Comparison of ENCODE assay signal across 15 cellular contexts in genomic region chr2:10009271-10009810, GRCh38. TPM values are rescaled to one million over a fixed set of nuclear protein-coding genes. Genes with fewer than 3 reads are reported as not detected.
DNase-seq lines count a peak whose midpoint lies in the region; ATAC-seq and TF ChIP-seq lines count a peak whose summit lies in the region.
"Had no signal": no experiment of that assay in that cellular context is flagged by ENCODE, and none has a peak within 500 bp of the region (broad histone marks: within the 10 kb centered on the region; RNA-seq: fewer than 3 reads in every experiment).

No MANE protein-coding gene starts in this region.

- TF ChIP-seq POLR2A in upper lobe of left lung (IDR thresholded peaks at IDR 0.05): no peak

- H3K4me3 ChIP-seq in WERI-Rb-1 (ENCODE audit: low read depth, low read length) (no peak overlapping the region), upper lobe of left lung (no peak overlapping the region)
- H3K4me3 ChIP-seq: left lung had no signal

- no peaks in the 10 kb centered on the region for H3K9me3 Mint-ChIP-seq in activated T-cell treated with anti-CD3 and anti-CD28 coated beads, Interleukin-2, amount 50 U/mL, for 4 hours
- H3K9me3 Mint-ChIP-seq: activated B cell treated with CpG ODN at 0.5 μM for 24 hours; activated naive CD8-positive, alpha-beta T cell treated with anti-CD3 and anti-CD28 coated beads, Interleukin-2, amount 10 ng/mL, durations not matched to agents 7 days and 5 days had no signal

- TF ChIP-seq CTCF in WERI-Rb-1 (IDR thresholded peaks at IDR 0.05; ENCODE audit: low read depth, low read length) (no peak), upper lobe of left lung (IDR thresholded peaks at IDR 0.05) (no peak)

- H3K36me3 Mint-ChIP-seq in activated T-cell treated with anti-CD3 and anti-CD28 coated beads, Interleukin-2, amount 50 U/mL, for 4 hours (ENCODE audit: insufficient read depth): no peaks in the 10 kb centered on the region
- H3K36me3 Mint-ChIP-seq: activated naive CD8-positive, alpha-beta T cell treated with anti-CD3 and anti-CD28 coated beads, Interleukin-2, amount 10 ng/mL, durations not matched to agents 7 days and 5 days had no signal

- intact Hi-C loops in sciatic nerve (cut with DNase I): no loop called here

- H3K4me3 Mint-ChIP-seq in activated T-cell treated with anti-CD3 and anti-CD28 coated beads, Interleukin-2, amount 50 U/mL, for 4 hours: no peak overlapping the region
- H3K4me3 Mint-ChIP-seq: activated B cell treated with CpG ODN at 0.5 μM for 24 hours; activated naive CD8-positive, alpha-beta T cell treated with anti-CD3 and anti-CD28 coated beads, Interleukin-2, amount 10 ng/mL, durations not matched to agents 7 days and 5 days had no signal

- H3K27me3 Mint-ChIP-seq in activated T-cell treated with anti-CD3 and anti-CD28 coated beads, Interleukin-2, amount 50 U/mL, for 4 hours (ENCODE audit: low read depth): peaks cover 30% of the 10 kb centered on the region
- H3K27me3 Mint-ChIP-seq: activated B cell treated with CpG ODN at 0.5 μM for 24 hours had no signal

- 85 to 94% methylated on average over 3 to 19 of the region's 19 CpGs for WGBS in upper lobe of left lung, 2 donors

- H3K9me3 ChIP-seq in WERI-Rb-1 (ENCODE audit: severe bottlenecking) (no peaks in the 10 kb centered on the region), upper lobe of left lung (no peaks in the 10 kb centered on the region)
- H3K9me3 ChIP-seq: left lung had no signal

- ATAC-seq in sciatic nerve: peak; percentile 33
- peak in 1 of 2 donors; percentile 34 for ATAC-seq in upper lobe of left lung (ENCODE audit: low FRiP score in 2 of 2)
- no peak for ATAC-seq in HG03521 (IDR thresholded peaks at IDR 0.05; ENCODE audit: unreplicated experiment)
- ATAC-seq in activated T-cell treated with anti-CD3 and anti-CD28 coated beads, Interleukin-2, amount 50 U/mL, for 4 hours: no peak

- H3K36me3 ChIP-seq in WERI-Rb-1 (peaks cover 3% of the 10 kb centered on the region; the same call in 1 of the 2 replicates), upper lobe of left lung (no peaks in the 10 kb centered on the region)
- H3K36me3 ChIP-seq: left lung had no signal

- H3K27me3 ChIP-seq in WERI-Rb-1 (ENCODE audit: insufficient read depth, low read depth, severe bottlenecking): no peaks in the 10 kb centered on the region
- no peaks in the 10 kb centered on the region for H3K27me3 ChIP-seq in layer of hippocampus (ENCODE audit: control insufficient read depth, insufficient read depth, low read length)
- no peaks in the 10 kb centered on the region for H3K27me3 ChIP-seq in upper lobe of left lung

- no peaks in the 10 kb centered on the region for H3K4me1 Mint-ChIP-seq in activated T-cell treated with anti-CD3 and anti-CD28 coated beads, Interleukin-2, amount 50 U/mL, for 4 hours (ENCODE audit: low read depth)
- H3K4me1 Mint-ChIP-seq: activated B cell treated with CpG ODN at 0.5 μM for 24 hours; activated naive CD8-positive, alpha-beta T cell treated with anti-CD3 and anti-CD28 coated beads, Interleukin-2, amount 10 ng/mL, durations not matched to agents 7 days and 5 days had no signal

- TF ChIP-seq EP300 in upper lobe of left lung (IDR thresholded peaks at IDR 0.05): no peak

- H3K27ac ChIP-seq in WERI-Rb-1 (peak overlapping the region; percentile 63), layer of hippocampus (ENCODE audit: low read depth, low read length) (peak overlapping the region; percentile 38), upper lobe of left lung (peak overlapping the region in 3 of 4 donors; percentile 52 to 69 (median 61))
- H3K27ac ChIP-seq: HL-60 had no signal

- peaks cover 15 to 26% (median 23%) of the 10 kb centered on the region in 4 donors for H3K4me1 ChIP-seq in upper lobe of left lung

- DNase-seq in WERI-Rb-1 (peak; percentile 8), sciatic nerve (ENCODE audit: low spot score) (peak; percentile 39), upper lobe of left lung (peak in 1 of 2 donors; percentile 77), DMS 273 (lab: John Stamatoyannopoulos, UW; ENCODE audit: unreplicated experiment) (no peak)
- DNase-seq in activated T-cell treated with anti-CD3 and anti-CD28 coated beads, Interleukin-2, amount 50 U/mL, for 4 hours: no peak
- DNase-seq: activated B cell treated with CpG ODN at 0.5 μM for 24 hours; activated naive CD8-positive, alpha-beta T cell treated with anti-CD3 and anti-CD28 coated beads, Interleukin-2, amount 10 ng/mL, durations not matched to agents 7 days and 5 days; effector CD8-positive, alpha-beta T cell; NCI-H510A; stimulated activated CD4-positive, alpha-beta T cell treated with anti-CD3 and anti-CD28 coated beads, Interleukin-15, amount 100 ng/mL, for 24 hours; stimulated activated naive CD8-positive, alpha-beta T cell treated with anti-CD3 and anti-CD28 coated beads, Interleukin-15, Interleukin-2, amounts not matched to agents 100 U/mL and 50 U/mL, for 24 hours had no signal

RNA-seq across cellular contexts. Expression of gene KLF11, which starts 34.0 kb away (rescaled TPM):
- total RNA-seq in sciatic nerve (23.5 TPM), upper lobe of left lung (10 to 100 TPM; 14.3 to 38.7 (median 23.4) TPM)
- total RNA-seq in activated T-cell treated with anti-CD3 and anti-CD28 coated beads, Interleukin-2, amount 50 U/mL, for 4 hours: 10 to 100 TPM in 1 of 3 donors, 1 to 10 TPM in 2; 5.2 to 10.2 (median 5.7) TPM

RNA-seq across cellular contexts. Expression of gene GRHL1, which starts 57.8 kb away (rescaled TPM):
- 1.5 TPM for total RNA-seq in sciatic nerve
- total RNA-seq in upper lobe of left lung: 10 to 100 TPM in 3 of 6 donors, 1 to 10 TPM in 3; 4.3 to 18.0 (median 10.1) TPM
- total RNA-seq in activated T-cell treated with anti-CD3 and anti-CD28 coated beads, Interleukin-2, amount 50 U/mL, for 4 hours: 1 to 10 TPM; 1.1 to 1.3 (median 1.1) TPM

Comparison
In these comparisons a context has a peak if more than half of its experiments do, and no peak if none do; other contexts are left out.
1. DNase-seq: peak in WERI-Rb-1 (single experiment) and sciatic nerve (single experiment); none in DMS 273 (single experiment) and activated T-cell treated with anti-CD3 and anti-CD28 coated beads, Interleukin-2, amount 50 U/mL, for 4 hours (single experiment).
2. Peak in every context shown above with its lines, with median percentiles within 50 percentile points of each other: H3K27ac ChIP-seq.